Comparison of ENCODE assay signal across 9 cellular contexts in the genomic region with DNA sequence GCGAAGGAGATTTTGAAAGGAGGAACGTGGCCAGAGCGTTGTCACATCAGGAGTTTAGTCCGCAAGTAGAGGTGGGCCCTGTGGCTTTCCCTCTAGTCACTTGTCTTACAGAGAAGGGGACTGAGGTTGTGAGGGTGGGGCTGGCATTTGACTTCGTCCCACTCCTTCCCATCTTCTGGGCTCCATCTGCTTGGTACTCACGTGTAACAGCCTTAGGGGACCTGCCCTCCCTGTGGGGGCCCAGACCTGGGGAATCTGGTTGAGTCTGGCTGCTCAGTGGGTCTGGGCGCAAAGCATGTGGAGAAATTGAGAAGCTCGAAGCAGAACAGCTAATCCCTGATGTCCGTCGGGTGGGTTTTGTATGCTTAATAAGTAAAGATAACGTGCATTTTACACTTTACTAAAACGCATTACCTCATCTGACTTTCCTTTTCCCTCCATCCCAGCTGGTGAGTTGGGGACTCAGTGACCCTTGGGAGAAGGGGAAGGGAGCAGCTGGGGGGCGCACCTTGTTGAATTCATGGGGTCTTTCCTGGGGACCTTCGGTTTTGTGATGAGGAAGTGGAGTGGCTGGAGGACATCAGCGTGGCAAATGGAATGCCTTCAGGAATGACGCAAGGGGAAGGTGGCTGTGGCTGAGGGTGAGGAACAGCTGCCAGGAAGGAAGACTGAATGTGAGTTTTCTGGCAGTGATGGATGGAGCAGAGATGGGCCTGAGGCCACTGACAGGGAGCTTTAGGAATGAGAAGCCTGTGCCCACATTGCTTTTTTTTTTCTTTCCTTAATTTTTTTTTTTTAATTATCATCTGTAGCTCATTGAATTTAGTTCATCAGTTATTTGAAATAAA. TPM values are rescaled to one million over a fixed set of nuclear protein-coding genes. Genes with fewer than 3 reads are reported as not detected.
DNase-seq lines count a peak whose midpoint lies in the region; ATAC-seq and TF ChIP-seq lines count a peak whose summit lies in the region.
"Had no signal": no experiment of that assay in that cellular context is flagged by ENCODE, and none has a peak within 500 bp of the region (broad histone marks: within the 10 kb centered on the region; RNA-seq: fewer than 3 reads in every experiment).

No MANE protein-coding gene starts in this region.

- H3K27ac ChIP-seq in lower lobe of right lung, result peak overlapping the region; percentile 1

- H3K4me3 ChIP-seq in lower lobe of right lung, result no peak overlapping the region

- no peaks in the 10 kb centered on the region for H3K27me3 ChIP-seq in lower lobe of right lung (ENCODE audit: low read depth)

- ATAC-seq in Right ventricle myocardium inferior, result peak; percentile 75
- ATAC-seq in lower lobe of right lung, result peak; percentile 60 to 78
- ATAC-seq in GM21423 (IDR thresholded peaks at IDR 0.05; ENCODE audit: unreplicated experiment), result no peak
- ATAC-seq: activated naive CD4-positive, alpha-beta T cell treated with anti-CD3 and anti-CD28 coated beads, Interleukin-2, amount 50 U/mL, for 72 hours had no signal

- H3K36me3 ChIP-seq in lower lobe of right lung, result no peaks in the 10 kb centered on the region

- no peak for DNase-seq in Right ventricle myocardium inferior (ENCODE audit: missing footprints)
- no peak for DNase-seq in cardiac septum (ENCODE audit: low spot score)
- DNase-seq in dedifferentiated amniotic fluid mesenchymal stem cell (ENCODE audit: extremely low spot score), result peak; percentile 79
- DNase-seq in lower lobe of right lung, result no peak
- DNase-seq in NCI-H748 (lab: John Stamatoyannopoulos, UW; ENCODE audit: unreplicated experiment), result no peak
- no peak for DNase-seq in HuH-7 (ENCODE audit: low spot score)
- no peak for DNase-seq in NCI-H345 (lab: John Stamatoyannopoulos, UW)

- TF ChIP-seq CTCF in lower lobe of right lung (IDR thresholded peaks at IDR 0.05), result no peak

- H3K4me1 ChIP-seq in lower lobe of right lung, result peaks cover 59% of the 10 kb centered on the region

- intact Hi-C loops in Right ventricle myocardium inferior (cut with DNase I), result no loop called here
- intact Hi-C loops in cardiac septum (cut with DNase I), result no loop called here
- intact Hi-C loops in lower lobe of right lung (cut with DNase I), result no loop called here

- no peaks in the 10 kb centered on the region for H3K9me3 ChIP-seq in lower lobe of right lung

RNA-seq across cellular contexts. Expression of a gene that starts 44.8 kb away (rescaled TPM):
- total RNA-seq in Right ventricle myocardium inferior (12.9 TPM), cardiac septum (11.8 TPM), lower lobe of right lung (24.3 TPM)
